ENCODE assay signal across 11 cellular contexts in genomic region chr5:110854200-110854599, GRCh38.
"Had no signal": no experiment of that assay in that cellular context is flagged by ENCODE, and none has a peak within 500 bp of the region (broad histone marks: within the 10 kb centered on the region; RNA-seq: fewer than 3 reads in every experiment).

No MANE protein-coding gene starts in this region.

- H3K4me1 ChIP-seq: tibial artery had no signal

- H3K4me3 ChIP-seq: coronary artery, hepatocyte, skin epidermis, tibial artery had no signal

- H3K27me3 ChIP-seq: hepatocyte, tibial artery had no signal

- ATAC-seq: stimulated activated naive CD8-positive, alpha-beta T cell treated with anti-CD3 and anti-CD28 coated beads, Interleukin-15, Interleukin-2, amounts not matched to agents 100 U/mL and 50 U/mL, for 24 hours had no signal

- DNase-seq: activated CD4-positive, alpha-beta T cell treated with anti-CD3 and anti-CD28 coated beads, Interleukin-2, amount 50 U/mL, for 4 hours; activated gamma-delta T cell; mammary epithelial cell; nephron progenitor cell; occipital lobe; stimulated activated naive CD8-positive, alpha-beta T cell treated with anti-CD3 and anti-CD28 coated beads, Interleukin-15, Interleukin-2, amounts not matched to agents 100 U/mL and 50 U/mL, for 24 hours; substantia nigra; tibial artery had no signal

- H3K27ac ChIP-seq: coronary artery, hepatocyte, skin epidermis, tibial artery had no signal

- H3K36me3 ChIP-seq: tibial artery had no signal
